In genomic region chr6:14638932-14639875, GRCh38 we compare ENCODE assay signal across 1 cellular context.
A peak's percentile ranks its signal among the peaks of the same experiment; 100 is the strongest.
TF ChIP-seq lines count a peak whose summit lies in the region.

No MANE protein-coding gene starts in this region.

TF ChIP-seq in GM12878, 131 proteins besides CTCF, POLR2A, EP300 and RAD21 (continued from another document and continues in another):
- no peak for TF ChIP-seq ZNF592 (IDR thresholded peaks at IDR 0.05)
- no peak for TF ChIP-seq TAF1 (IDR thresholded peaks at IDR 0.05; ENCODE audit: borderline replicate concordance, low read depth, low read length)
- TF ChIP-seq USF2 (IDR thresholded peaks at IDR 0.05; ENCODE audit: borderline replicate concordance, low read depth, low read length): no peak
- TF ChIP-seq FOS (IDR thresholded peaks at IDR 0.05; ENCODE audit: borderline replicate concordance, extremely low read depth, insufficient read length): no peak
- no peak for TF ChIP-seq BCL11A (IDR thresholded peaks at IDR 0.05; ENCODE audit: low read depth, low read length)
- no peak for TF ChIP-seq RFX5 (IDR thresholded peaks at IDR 0.05; ENCODE audit: low read depth, low read length)
- TF ChIP-seq MEF2B (IDR thresholded peaks at IDR 0.05; ENCODE audit: partially characterized antibody, poor library complexity, severe bottlenecking): peak; percentile 95
- no peak for TF ChIP-seq HCFC1 (IDR thresholded peaks at IDR 0.05; ENCODE audit: low read length)
- TF ChIP-seq SREBF2 (IDR thresholded peaks at IDR 0.05; ENCODE audit: low read length): no peak
- peak; percentile 19; the same call in 1 of the 2 replicates for TF ChIP-seq CREM (IDR thresholded peaks at IDR 0.05; ENCODE audit: low read depth)
- no peak for TF ChIP-seq TCF12 (IDR thresholded peaks at IDR 0.05; ENCODE audit: low read depth, low read length)
- TF ChIP-seq CHD2 (IDR thresholded peaks at IDR 0.05; ENCODE audit: borderline replicate concordance, low read depth, low read length): 0 out of 2 replicates have a peak, but pooled peaks have one; percentile 28
- peak; percentile 63; the same call in 1 of the 2 replicates for TF ChIP-seq PAX5 (IDR thresholded peaks at IDR 0.05; ENCODE audit: borderline replicate concordance, low read depth, low read length)
- no peak for TF ChIP-seq ZNF622 (IDR thresholded peaks at IDR 0.05)
- no peak for TF ChIP-seq ZBTB4 (CRISPR knock-in tag; IDR thresholded peaks at IDR 0.05)
- no peak for TF ChIP-seq ESRRA (IDR thresholded peaks at IDR 0.05; ENCODE audit: low read length)
- no peak for TF ChIP-seq SIX5 (IDR thresholded peaks at IDR 0.05; ENCODE audit: low read depth, low read length, severe bottlenecking)
- TF ChIP-seq IRF5 (IDR thresholded peaks at IDR 0.05; ENCODE audit: borderline replicate concordance): no peak
- no peak for TF ChIP-seq SMC3 (IDR thresholded peaks at IDR 0.05; ENCODE audit: borderline replicate concordance, low read length)
- no peak for TF ChIP-seq SIN3A (IDR thresholded peaks at IDR 0.05; ENCODE audit: low read depth, low read length)
- peak; percentile 80; the same call in 1 of the 2 replicates for TF ChIP-seq RELB (IDR thresholded peaks at IDR 0.05; ENCODE audit: low read depth)
- TF ChIP-seq RUNX3 (IDR thresholded peaks at IDR 0.05; ENCODE audit: low read length): peak; percentile 28; the same call in 1 of the 2 replicates
- TF ChIP-seq ZBTB40 (IDR thresholded peaks at IDR 0.05; ENCODE audit: borderline replicate concordance): no peak; the same call in 1 of the 2 replicates
- no peak for TF ChIP-seq MLLT1 (IDR thresholded peaks at IDR 0.05)
- no peak for TF ChIP-seq PML (IDR thresholded peaks at IDR 0.05; ENCODE audit: low read length)
- no peak for TF ChIP-seq SP1 (IDR thresholded peaks at IDR 0.05; ENCODE audit: low read depth, low read length)
- TF ChIP-seq POLR2AphosphoS5 (IDR thresholded peaks at IDR 0.05; ENCODE audit: low read length): no peak
- TF ChIP-seq CBX3 (IDR thresholded peaks at IDR 0.05; ENCODE audit: borderline replicate concordance, low read depth): no peak
- 0 out of 2 replicates have a peak, but pooled peaks have one; percentile 15 for TF ChIP-seq JUND (IDR thresholded peaks at IDR 0.05; ENCODE audit: low read depth, low read length)
- TF ChIP-seq BCL3 (IDR thresholded peaks at IDR 0.05; ENCODE audit: borderline replicate concordance, insufficient read depth, low read depth, low read length, poor library complexity, severe bottlenecking): peak; percentile 60
